In genomic region chr13:35994131-35994966, GRCh38 we compare ENCODE assay signal across 1 cellular context.
TF ChIP-seq lines count a peak whose summit lies in the region.

No MANE protein-coding gene starts in this region.

TF ChIP-seq in SK-N-SH treated with all-trans-retinoic acid at 6 μM for 48 hours, 23 proteins besides CTCF, POLR2A, EP300 and RAD21 (continued from another document):
- TF ChIP-seq POU6F1 (CRISPR knock-in tag; IDR thresholded peaks at IDR 0.05; ENCODE audit: borderline replicate concordance, low read depth), result peak; percentile 61; the same call in 1 of the 2 replicates
- no peak for TF ChIP-seq ZNF565 (CRISPR knock-in tag; conservative IDR thresholded peaks at IDR 0.05; ENCODE audit: low read depth)
- no peak for TF ChIP-seq OSR1 (CRISPR knock-in tag; IDR thresholded peaks at IDR 0.05)
